Comparison of ENCODE assay signal across 19 cellular contexts in the genomic region with DNA sequence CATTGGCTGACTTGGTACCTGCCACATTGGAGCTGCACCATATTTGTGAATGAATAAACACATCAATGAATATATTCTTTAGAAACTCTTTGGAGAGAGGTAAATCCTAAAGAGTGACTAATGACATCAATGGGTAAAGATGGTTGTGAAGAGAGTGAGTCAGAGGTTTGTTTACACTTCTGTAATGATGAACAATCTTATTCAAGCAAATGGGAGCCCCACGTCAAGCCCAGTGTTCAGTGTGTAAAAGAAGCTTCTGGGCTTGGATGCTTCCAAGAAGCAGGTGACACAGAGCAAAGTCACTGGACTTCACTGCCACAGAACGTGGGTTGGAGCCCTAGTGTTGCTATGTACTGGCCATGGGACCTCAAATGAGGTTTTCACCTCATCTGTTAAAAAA.
DNase-seq lines count a peak whose midpoint lies in the region; ATAC-seq, FAIRE-seq and TF ChIP-seq lines count a peak whose summit lies in the region.
"Had no signal": no experiment of that assay in that cellular context is flagged by ENCODE, and none has a peak within 500 bp of the region (broad histone marks: within the 10 kb centered on the region; RNA-seq: fewer than 3 reads in every experiment).

No MANE protein-coding gene starts in this region.

- in situ Hi-C loops in brain microvascular endothelial cell (cut with HindIII; ENCODE audit: low pct_ligation_motif_present, low sequenced_read_pairs): no loop called here

- H3K27me3 Mint-ChIP-seq in activated CD4-positive, alpha-beta memory T cell treated with anti-CD3 and anti-CD28 coated beads, Interleukin-2, amount 10 ng/mL, durations not matched to agents 7 days and 5 days: no peaks in the 10 kb centered on the region
- H3K27me3 Mint-ChIP-seq: activated naive CD8-positive, alpha-beta T cell treated with anti-CD3 and anti-CD28 coated beads, Interleukin-2, amount 10 ng/mL, durations not matched to agents 7 days and 5 days; B cell; stimulated activated naive CD8-positive, alpha-beta T cell treated with anti-CD3 and anti-CD28 coated beads, Interleukin-15, amount 100 ng/mL, for 72 hours had no signal

- TF ChIP-seq CTCF in brain microvascular endothelial cell (IDR thresholded peaks at IDR 0.05; ENCODE audit: low read depth, low read length, missing control alignments) (no peak), keratinocyte (optimal IDR thresholded peaks at IDR 0.05 in 1 of 3, IDR thresholded peaks at IDR 0.05 in 1 of 3, conservative IDR thresholded peaks at IDR 0.05 in 1 of 3; ENCODE audit: extremely low read depth in 1 of 3, insufficient read depth in 2 of 3, low read length in 3 of 3) (no peak), colonic mucosa (IDR thresholded peaks at IDR 0.05) (no peak), omental fat pad (IDR thresholded peaks at IDR 0.05) (no peak)

- FAIRE-seq in keratinocyte (lab: Jason Lieb, UNC): peak; percentile 44
- FAIRE-seq: endometrium, RCC 7860 had no signal

- H3K9me3 ChIP-seq in keratinocyte (ENCODE audit: control insufficient read depth, low read depth, low read length) (no peaks in the 10 kb centered on the region), colonic mucosa (no peaks in the 10 kb centered on the region)

- no peaks in the 10 kb centered on the region for H3K79me2 ChIP-seq in keratinocyte (ENCODE audit: control insufficient read depth, insufficient read depth, low read length)

- no peaks in the 10 kb centered on the region for H4K20me1 ChIP-seq in keratinocyte (ENCODE audit: control insufficient read depth, extremely low read depth, insufficient read depth, low read length)

- H3K27ac ChIP-seq in brain microvascular endothelial cell (peak overlapping the region; percentile 15), keratinocyte (ENCODE audit: control insufficient read depth, insufficient read depth, low read length) (no peak overlapping the region), colonic mucosa (no peak overlapping the region)
- H3K27ac ChIP-seq: VCaP had no signal

- no peak overlapping the region for H2AFZ ChIP-seq in keratinocyte (ENCODE audit: control insufficient read depth, low read length)

- H3K36me3 ChIP-seq in brain microvascular endothelial cell (replicated peaks) (no peaks in the 10 kb centered on the region), keratinocyte (ENCODE audit: control insufficient read depth in 2 of 2, extremely low read depth in 1 of 2, insufficient read depth in 2 of 2, low read length in 2 of 2) (no peaks in the 10 kb centered on the region), colonic mucosa (no peaks in the 10 kb centered on the region)

- DNase-seq in AG08395 (ENCODE audit: low spot score) (peak; percentile 35), H4 (ENCODE audit: low spot score) (peak; percentile 84), brain microvascular endothelial cell (peak; percentile 58), keratinocyte (ENCODE audit: low read depth, low spot score) (no peak), colonic mucosa (no peak), omental fat pad (ENCODE audit: low spot score) (no peak), NCI-H526 treated with DMSO at 0.1 percent for 48 hours (lab: John Stamatoyannopoulos, UW) (no peak)
- DNase-seq in activated CD4-positive, alpha-beta memory T cell treated with anti-CD3 and anti-CD28 coated beads, Interleukin-2, amount 10 ng/mL, durations not matched to agents 7 days and 5 days: no peak
- DNase-seq: activated CD8-positive, alpha-beta T cell treated with anti-CD3 and anti-CD28 coated beads, Interleukin-2, amount 10 ng/mL, durations not matched to agents 7 days and 5 days; activated naive CD8-positive, alpha-beta T cell treated with anti-CD3 and anti-CD28 coated beads, Interleukin-2, amount 10 ng/mL, durations not matched to agents 7 days and 5 days; NCI-H2081 treated with DMSO at 0.1 percent for 48 hours; stimulated activated CD4-positive, alpha-beta T cell treated with anti-CD3 and anti-CD28 coated beads, Interleukin-15, amount 100 ng/mL, for 24 hours; stimulated activated naive CD8-positive, alpha-beta T cell treated with anti-CD3 and anti-CD28 coated beads, Interleukin-15, amount 100 ng/mL, for 72 hours had no signal

- dilution Hi-C loops in keratinocyte (cut with MboI; ENCODE audit: extremely low pct_ligation_motif_present, low sequenced_read_pairs): no loop called here

- no peak overlapping the region for H3K4me2 ChIP-seq in keratinocyte (ENCODE audit: control insufficient read depth, extremely low read depth, insufficient read depth, low read depth, low read length)

- POLR2A ChIA-PET in activated CD4-positive, alpha-beta memory T cell treated with anti-CD3 and anti-CD28 coated beads, Interleukin-2, amount 10 ng/mL, durations not matched to agents 7 days and 5 days (lab: Charles Lee): no interaction called here

- H3K4me1 ChIP-seq in keratinocyte (ENCODE audit: control insufficient read depth, extremely low read depth, insufficient read depth, low read length): peaks cover 20% of the 10 kb centered on the region
- H3K4me1 ChIP-seq in colonic mucosa: no peaks in the 10 kb centered on the region

- CTCF ChIA-PET in activated CD4-positive, alpha-beta memory T cell treated with anti-CD3 and anti-CD28 coated beads, Interleukin-2, amount 10 ng/mL, durations not matched to agents 7 days and 5 days (lab: Charles Lee): no interaction called here

- no peaks in the 10 kb centered on the region for H3K36me3 Mint-ChIP-seq in activated CD4-positive, alpha-beta memory T cell treated with anti-CD3 and anti-CD28 coated beads, Interleukin-2, amount 10 ng/mL, durations not matched to agents 7 days and 5 days (ENCODE audit: low read depth)
- H3K36me3 Mint-ChIP-seq: activated naive CD8-positive, alpha-beta T cell treated with anti-CD3 and anti-CD28 coated beads, Interleukin-2, amount 10 ng/mL, durations not matched to agents 7 days and 5 days had no signal

- H3K4me3 ChIP-seq in brain microvascular endothelial cell (ENCODE audit: low read depth, low read length) (no peak overlapping the region), keratinocyte (ENCODE audit: control insufficient read depth in 2 of 3, extremely low read depth in 1 of 3, insufficient read depth in 2 of 3, low read depth in 1 of 3, low read length in 3 of 3) (no peak overlapping the region), colonic mucosa (no peak overlapping the region)

- no peak overlapping the region for H3K4me3 Mint-ChIP-seq in activated CD4-positive, alpha-beta memory T cell treated with anti-CD3 and anti-CD28 coated beads, Interleukin-2, amount 10 ng/mL, durations not matched to agents 7 days and 5 days
- H3K4me3 Mint-ChIP-seq: activated CD8-positive, alpha-beta T cell treated with anti-CD3 and anti-CD28 coated beads, Interleukin-2, amount 10 ng/mL, durations not matched to agents 7 days and 5 days; activated naive CD8-positive, alpha-beta T cell treated with anti-CD3 and anti-CD28 coated beads, Interleukin-2, amount 10 ng/mL, durations not matched to agents 7 days and 5 days; B cell; central memory CD8-positive, alpha-beta T cell; nephron; stimulated activated naive CD8-positive, alpha-beta T cell treated with anti-CD3 and anti-CD28 coated beads, Interleukin-15, amount 100 ng/mL, for 72 hours had no signal

- peaks cover 2% of the 10 kb centered on the region for H3K9me3 Mint-ChIP-seq in activated CD4-positive, alpha-beta memory T cell treated with anti-CD3 and anti-CD28 coated beads, Interleukin-2, amount 10 ng/mL, durations not matched to agents 7 days and 5 days

- H3K27ac Mint-ChIP-seq in activated CD4-positive, alpha-beta memory T cell treated with anti-CD3 and anti-CD28 coated beads, Interleukin-2, amount 10 ng/mL, durations not matched to agents 7 days and 5 days: no peak overlapping the region
- H3K27ac Mint-ChIP-seq: activated CD8-positive, alpha-beta T cell treated with anti-CD3 and anti-CD28 coated beads, Interleukin-2, amount 10 ng/mL, durations not matched to agents 7 days and 5 days; activated naive CD8-positive, alpha-beta T cell treated with anti-CD3 and anti-CD28 coated beads, Interleukin-2, amount 10 ng/mL, durations not matched to agents 7 days and 5 days; B cell; nephron; stimulated activated naive CD8-positive, alpha-beta T cell treated with anti-CD3 and anti-CD28 coated beads, Interleukin-15, amount 100 ng/mL, for 72 hours had no signal

- no peaks in the 10 kb centered on the region for H3K4me1 Mint-ChIP-seq in activated CD4-positive, alpha-beta memory T cell treated with anti-CD3 and anti-CD28 coated beads, Interleukin-2, amount 10 ng/mL, durations not matched to agents 7 days and 5 days
- H3K4me1 Mint-ChIP-seq: activated naive CD8-positive, alpha-beta T cell treated with anti-CD3 and anti-CD28 coated beads, Interleukin-2, amount 10 ng/mL, durations not matched to agents 7 days and 5 days; B cell; central memory CD8-positive, alpha-beta T cell; nephron; stimulated activated naive CD8-positive, alpha-beta T cell treated with anti-CD3 and anti-CD28 coated beads, Interleukin-15, amount 100 ng/mL, for 72 hours had no signal

- H3K9ac ChIP-seq in keratinocyte (ENCODE audit: control insufficient read depth, extremely low read depth, insufficient read depth, low read length): no peak overlapping the region
- no peak overlapping the region for H3K9ac ChIP-seq in colonic mucosa (ENCODE audit: low read depth in 2 of 2, low read length in 2 of 2)

- H3K27me3 ChIP-seq in brain microvascular endothelial cell (replicated peaks) (no peaks in the 10 kb centered on the region), keratinocyte (ENCODE audit: control insufficient read depth, extremely low read depth, insufficient read depth, low read length) (no peaks in the 10 kb centered on the region), colonic mucosa (no peaks in the 10 kb centered on the region)

- ATAC-seq in omental fat pad (ENCODE audit: low FRiP score): no peak
- ATAC-seq: activated CD8-positive, alpha-beta T cell treated with anti-CD3 and anti-CD28 coated beads, Interleukin-2, amount 10 ng/mL, durations not matched to agents 7 days and 5 days; stimulated activated naive CD8-positive, alpha-beta T cell treated with anti-CD3 and anti-CD28 coated beads, Interleukin-15, amount 100 ng/mL, for 72 hours had no signal

- H3K9me1 ChIP-seq in keratinocyte (ENCODE audit: control insufficient read depth, extremely low read depth, insufficient read depth, low read length): no peaks in the 10 kb centered on the region

- intact Hi-C loops in colonic mucosa (cut with DNase I): no loop called here

Comparison
In these comparisons a context has a peak if more than half of its experiments do, and no peak if none do; other contexts are left out.
1. DNase-seq: peak in AG08395 (single experiment), H4 (single experiment) and brain microvascular endothelial cell (single experiment); none in keratinocyte (single experiment), colonic mucosa (single experiment), omental fat pad (single experiment), activated CD4-positive, alpha-beta memory T cell treated with anti-CD3 and anti-CD28 coated beads, Interleukin-2, amount 10 ng/mL, durations not matched to agents 7 days and 5 days (single experiment) and NCI-H526 treated with DMSO at 0.1 percent for 48 hours (single experiment).